15 cellular contexts compared by ENCODE assay signal in genomic region chr7:87156709-87157108, GRCh38. TPM values are rescaled to one million over a fixed set of nuclear protein-coding genes. Genes with fewer than 3 reads are reported as not detected.
A peak's percentile ranks its signal among the peaks of the same experiment; 100 is the strongest.
DNase-seq lines count a peak whose midpoint lies in the region; ATAC-seq and TF ChIP-seq lines count a peak whose summit lies in the region.
"Had no signal": no experiment of that assay in that cellular context is flagged by ENCODE, and none has a peak within 500 bp of the region (broad histone marks: within the 10 kb centered on the region; RNA-seq: fewer than 3 reads in every experiment).

No MANE protein-coding gene starts in this region.

- no peaks in the 10 kb centered on the region for H3K9me3 Mint-ChIP-seq in CD4-positive, alpha-beta T cell
- no peaks in the 10 kb centered on the region for H3K9me3 Mint-ChIP-seq in HFFc6
- no peaks in the 10 kb centered on the region for H3K9me3 Mint-ChIP-seq in chondrocyte (ENCODE audit: low read depth)
- no peaks in the 10 kb centered on the region for H3K9me3 Mint-ChIP-seq in naive thymus-derived CD4-positive, alpha-beta T cell
- no peaks in the 10 kb centered on the region for H3K9me3 Mint-ChIP-seq in Calu3 (ENCODE audit: low read depth, unreplicated experiment)
- H3K9me3 Mint-ChIP-seq: mesothelial cell of epicardium had no signal

- H3K27ac ChIP-seq in CD4-positive, alpha-beta T cell (ENCODE audit: low read depth, low read length), result no peak overlapping the region
- no peak overlapping the region for H3K27ac ChIP-seq in naive thymus-derived CD4-positive, alpha-beta T cell (ENCODE audit: low read depth, low read length)
- H3K27ac ChIP-seq: Peyer's patch had no signal

- H3K9me3 ChIP-seq in CD4-positive, alpha-beta T cell (ENCODE audit: control insufficient read depth, low read length), result no peaks in the 10 kb centered on the region
- no peaks in the 10 kb centered on the region for H3K9me3 ChIP-seq in naive thymus-derived CD4-positive, alpha-beta T cell (ENCODE audit: control insufficient read depth in 2 of 3, low read length in 3 of 3)
- H3K9me3 ChIP-seq: Peyer's patch, stomach had no signal

- no peaks in the 10 kb centered on the region for H3K27me3 ChIP-seq in CD4-positive, alpha-beta T cell (ENCODE audit: control insufficient read depth, insufficient read depth, low read length)
- no peaks in the 10 kb centered on the region for H3K27me3 ChIP-seq in naive thymus-derived CD4-positive, alpha-beta T cell (ENCODE audit: control insufficient read depth in 2 of 2, insufficient read depth in 2 of 2, low read length in 2 of 2)
- H3K27me3 ChIP-seq: Peyer's patch, stomach had no signal

- peaks cover 27% of the 10 kb centered on the region in 2 donors for H3K4me1 ChIP-seq in naive thymus-derived CD4-positive, alpha-beta T cell (ENCODE audit: control insufficient read depth in 2 of 2, insufficient read depth in 2 of 2, low read length in 2 of 2)

- peak overlapping the region; percentile 1 for H3K27ac Mint-ChIP-seq in CD4-positive, alpha-beta T cell
- peak overlapping the region; percentile 75 for H3K27ac Mint-ChIP-seq in HFFc6
- peak overlapping the region; percentile 73 for H3K27ac Mint-ChIP-seq in chondrocyte (ENCODE audit: unreplicated experiment)
- H3K27ac Mint-ChIP-seq in naive thymus-derived CD4-positive, alpha-beta T cell, result peak overlapping the region in 3 of 9 donors; percentile 5 to 28 (median 23)
- H3K27ac Mint-ChIP-seq in Calu3 (ENCODE audit: unreplicated experiment), result no peak overlapping the region

- DNase-seq in CD4-positive, alpha-beta T cell, result no peak
- DNase-seq in HFFc6, result peak; percentile 54
- DNase-seq in chondrocyte (ENCODE audit: low spot score), result no peak
- DNase-seq in naive thymus-derived CD4-positive, alpha-beta T cell, result no peak
- DNase-seq in left cardiac atrium, result no peak
- DNase-seq in DMS79 treated with DMSO at 0.1 percent for 48 hours (lab: John Stamatoyannopoulos, UW), result no peak
- DNase-seq in Calu3, result no peak
- DNase-seq in activated CD4-positive, alpha-beta T cell treated with anti-CD3 and anti-CD28 coated beads for 4 hours, result no peak
- DNase-seq: NCI-H1092, NCI-H345, Peyer's patch, stomach, T-helper 9 cell had no signal

- H3K36me3 Mint-ChIP-seq in CD4-positive, alpha-beta T cell (ENCODE audit: low read depth), result peaks cover 39% of the 10 kb centered on the region
- H3K36me3 Mint-ChIP-seq in HFFc6 (ENCODE audit: low read depth) (peaks cover 26% of the 10 kb centered on the region), chondrocyte (ENCODE audit: low read depth) (no peaks in the 10 kb centered on the region), Calu3 (ENCODE audit: insufficient read depth, unreplicated experiment) (peaks cover 19% of the 10 kb centered on the region)
- peaks cover 0 to 14% (median 5%) of the 10 kb centered on the region in 5 donors for H3K36me3 Mint-ChIP-seq in naive thymus-derived CD4-positive, alpha-beta T cell

- no TSS peak for BruUV-seq in Calu3 (replicated peaks; lab: Mats Ljungman, UMichigan)

- no peak for ATAC-seq in CD4-positive, alpha-beta T cell (ENCODE audit: poor library complexity)
- no peak for ATAC-seq in naive thymus-derived CD4-positive, alpha-beta T cell
- no peak for ATAC-seq in left cardiac atrium
- ATAC-seq: HCT116 had no signal

- CTCF ChIA-PET in CD4-positive, alpha-beta T cell (lab: Charles Lee), result no interaction called here
- CTCF ChIA-PET in naive thymus-derived CD4-positive, alpha-beta T cell (lab: Charles Lee), result interaction anchor here (0.5 kb wide), 1 partner anchor 9 kb away, joined by 3 read pairs; no protein-coding TSS in a partner anchor
- CTCF ChIA-PET in Calu3 (lab: Charles Lee), result no interaction called here

- intact Hi-C loops in CD4-positive, alpha-beta T cell (cut with DNase I, micrococcal nuclease), result loop anchor here in 1 of 2 experiments (5.0 kb wide), 1 partner anchor 41 kb away; no protein-coding TSS in a partner anchor
- intact Hi-C loops in naive thymus-derived CD4-positive, alpha-beta T cell (cut with micrococcal nuclease), result no loop called here
- intact Hi-C loops in left cardiac atrium (cut with DNase I), result loop anchor here in 1 of 2 donors (10.0 kb wide), 2 partner anchors 58 to 188 kb away; partner anchors contain the start of genes CROT and TMEM243
- intact Hi-C loops in Calu3 (cut with micrococcal nuclease; ENCODE audit: unreplicated experiment), result loop anchor here (10.0 kb wide), 1 partner anchor 312 kb away; no protein-coding TSS in a partner anchor

- POLR2A ChIA-PET in CD4-positive, alpha-beta T cell (lab: Charles Lee), result interaction anchor here (0.6 to 7.2 kb wide), 2 partner anchors 42 to 60 kb away, joined by 3 to 357 read pairs; partner anchors contain the start of gene TMEM243
- POLR2A ChIA-PET in naive thymus-derived CD4-positive, alpha-beta T cell (lab: Charles Lee), result interaction anchor here (2.0 to 12.1 kb wide), 3 partner anchors 55 to 63 kb away, joined by 5 to 188 read pairs (median 9); partner anchors contain the start of gene TMEM243

- H3K36me3 ChIP-seq in naive thymus-derived CD4-positive, alpha-beta T cell (ENCODE audit: control insufficient read depth in 2 of 3, insufficient read depth in 3 of 3, low read length in 3 of 3), result peaks cover 0 to 11% (median 0%) of the 10 kb centered on the region in 3 experiments
- H3K36me3 ChIP-seq: Peyer's patch, stomach had no signal

- TF ChIP-seq CTCF in CD4-positive, alpha-beta T cell (IDR thresholded peaks at IDR 0.05), result no peak
- TF ChIP-seq CTCF in HFFc6 (IDR thresholded peaks at IDR 0.05) (no peak), chondrocyte (IDR thresholded peaks at IDR 0.05) (no peak), Calu3 (IDR thresholded peaks at IDR 0.05; ENCODE audit: unreplicated experiment) (no peak)

- peak overlapping the region; percentile 64 for H3K4me3 Mint-ChIP-seq in CD4-positive, alpha-beta T cell
- H3K4me3 Mint-ChIP-seq in HFFc6 (peak overlapping the region; percentile 97), chondrocyte (ENCODE audit: unreplicated experiment) (no peak overlapping the region), Calu3 (ENCODE audit: low read depth, unreplicated experiment) (no peak overlapping the region)
- H3K4me3 Mint-ChIP-seq in naive thymus-derived CD4-positive, alpha-beta T cell, result peak overlapping the region in 8 of 10 donors; percentile 4 to 97 (median 48)

- no peak overlapping the region for H3K4me3 ChIP-seq in naive thymus-derived CD4-positive, alpha-beta T cell (ENCODE audit: low read length)
- H3K4me3 ChIP-seq: Peyer's patch had no signal

- no peaks in the 10 kb centered on the region for H3K27me3 Mint-ChIP-seq in CD4-positive, alpha-beta T cell
- H3K27me3 Mint-ChIP-seq in HFFc6 (ENCODE audit: insufficient read depth) (0 out of 2 replicates have a peak, but pooled peaks cover 2% of the 10 kb centered on the region), chondrocyte (ENCODE audit: low read depth) (no peaks in the 10 kb centered on the region), Calu3 (ENCODE audit: unreplicated experiment) (no peaks in the 10 kb centered on the region)
- H3K27me3 Mint-ChIP-seq in naive thymus-derived CD4-positive, alpha-beta T cell, result no peaks in the 10 kb centered on the region

- peaks cover 81% of the 10 kb centered on the region for H3K4me1 Mint-ChIP-seq in CD4-positive, alpha-beta T cell (ENCODE audit: low read depth)
- peaks cover 54% of the 10 kb centered on the region for H3K4me1 Mint-ChIP-seq in HFFc6 (ENCODE audit: low read depth)
- peaks cover 46% of the 10 kb centered on the region for H3K4me1 Mint-ChIP-seq in chondrocyte (ENCODE audit: low read depth)
- peaks cover 31 to 77% (median 72%) of the 10 kb centered on the region in 7 donors for H3K4me1 Mint-ChIP-seq in naive thymus-derived CD4-positive, alpha-beta T cell
- peaks cover 8% of the 10 kb centered on the region for H3K4me1 Mint-ChIP-seq in Calu3 (ENCODE audit: low read depth, unreplicated experiment)

RNA-seq across cellular contexts. Expression of gene DMTF1, which starts 4.5 kb away (rescaled TPM):
- total RNA-seq in CD4-positive, alpha-beta T cell, result 100 to 1,000 TPM; 114 to 115 TPM
- total RNA-seq in HFFc6 (2021; fragmentation: NEBNext Ultra II Directional; extraction: Animal tissue kit (Norgen Biotek cat#: 25700)), result 10 to 100 TPM; 26.2 to 33.0 (median 30.7) TPM
- total RNA-seq in chondrocyte (55.6 to 82.8 TPM (median 56.8 TPM) in 3 replicates), left cardiac atrium (10 to 100 TPM; 25.4 to 31.7 TPM), Calu3 (2022) (58.3 and 64.0 TPM in 2 replicates)
- 100 to 1,000 TPM; 118 to 159 (median 131) TPM for total RNA-seq in naive thymus-derived CD4-positive, alpha-beta T cell
- 10 to 100 TPM; 33.9 to 36.2 TPM for polyA plus RNA-seq in naive thymus-derived CD4-positive, alpha-beta T cell

Comparison
In these comparisons a context has a peak if more than half of its experiments do, and no peak if none do; other contexts are left out.
1. H3K4me3 Mint-ChIP-seq: peak in CD4-positive, alpha-beta T cell (single experiment), HFFc6 (single experiment) and naive thymus-derived CD4-positive, alpha-beta T cell (8 of 10); none in chondrocyte (single experiment) and Calu3 (single experiment).